ENCODE assay signal across 8 cellular contexts in the genomic region with DNA sequence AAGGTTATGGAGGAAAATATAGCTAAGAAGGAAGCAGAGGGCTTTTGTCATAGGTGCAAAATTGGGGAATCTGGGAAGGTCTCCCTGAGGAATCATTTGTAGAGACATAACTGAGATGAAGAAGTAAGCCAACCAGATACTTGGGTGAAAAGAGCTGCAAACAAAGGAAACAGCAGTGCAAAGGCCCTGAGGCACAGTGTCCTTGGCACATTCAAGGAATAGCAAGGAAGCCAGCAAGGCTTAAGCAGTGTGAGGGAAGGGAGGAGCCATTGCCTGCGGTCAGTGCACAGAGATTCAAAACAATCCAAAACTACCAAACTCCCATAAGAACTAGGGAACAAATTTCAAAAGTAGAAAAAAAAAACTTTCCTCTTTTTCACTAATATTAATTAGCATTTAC.
"Had no signal": no experiment of that assay in that cellular context is flagged by ENCODE, and none has a peak within 500 bp of the region (broad histone marks: within the 10 kb centered on the region; RNA-seq: fewer than 3 reads in every experiment).

No MANE protein-coding gene starts in this region.

- H2AFZ ChIP-seq: GM23248 had no signal

- H3K27ac ChIP-seq: GM23248, HL-60 had no signal

- H3K4me3 ChIP-seq: GM23248 had no signal

- ATAC-seq: HepG2 had no signal

- DNase-seq: GM23248, GOT3, H9, HCEC 1CT, HFFc6, KBM-7 had no signal

- H3K9ac ChIP-seq: GM23248 had no signal
